Comparison of ENCODE assay signal across 9 cellular contexts in genomic region chr17:35799942-35800341, GRCh38. TPM values are rescaled to one million over a fixed set of nuclear protein-coding genes. Genes with fewer than 3 reads are reported as not detected.
DNase-seq lines count a peak whose midpoint lies in the region; ATAC-seq and TF ChIP-seq lines count a peak whose summit lies in the region.
"Had no signal": no experiment of that assay in that cellular context is flagged by ENCODE, and none has a peak within 500 bp of the region (broad histone marks: within the 10 kb centered on the region; RNA-seq: fewer than 3 reads in every experiment).

No MANE protein-coding gene starts in this region.

- intact Hi-C loops in activated B cell treated with CpG ODN at 0.5 μM for 24 hours (cut with micrococcal nuclease): loop anchor here (10.0 kb wide), 1 partner anchor 185 kb away; no protein-coding TSS in a partner anchor
- intact Hi-C loops in Right ventricle myocardium superior (cut with DNase I): no loop called here
- intact Hi-C loops in Caco-2 (cut with micrococcal nuclease; ENCODE audit: unreplicated experiment): no loop called here

- TF ChIP-seq CTCF in activated B cell treated with CpG ODN at 0.5 μM for 24 hours (IDR thresholded peaks at IDR 0.05) (no peak), Caco-2 (IDR thresholded peaks at IDR 0.05; ENCODE audit: insufficient read depth in 1 of 2, low read depth in 1 of 2, low read length in 1 of 2, severe bottlenecking in 1 of 2, unreplicated experiment in 1 of 2) (no peak), progenitor cell of endocrine pancreas (IDR thresholded peaks at IDR 0.05; ENCODE audit: unreplicated experiment) (no peak)

- H4K20me1 ChIP-seq in GM23248 (ENCODE audit: insufficient read depth): no peaks in the 10 kb centered on the region

- no peaks in the 10 kb centered on the region for H3F3A ChIP-seq in GM23248 (ENCODE audit: insufficient read depth)

- CTCF ChIA-PET in activated B cell treated with CpG ODN at 0.5 μM for 24 hours (lab: Charles Lee): interaction anchor here (1.3 to 2.0 kb wide), 2 partner anchors 9 to 36 kb away, joined by 3 to 12 read pairs; partner anchors contain the start of gene TAF15
- CTCF ChIA-PET in Caco-2 (lab: Charles Lee): no interaction called here

- H3K36me3 ChIP-seq in GM23248 (ENCODE audit: low read depth) (no peaks in the 10 kb centered on the region), Caco-2 (ENCODE audit: control insufficient read depth, insufficient read depth, low read length) (no peaks in the 10 kb centered on the region; the same call in 1 of the 2 replicates)

- H3K27me3 ChIP-seq in GM23248 (replicated peaks; ENCODE audit: insufficient read depth) (peaks cover 29% of the 10 kb centered on the region), Caco-2 (replicated peaks; ENCODE audit: control insufficient read depth, insufficient read depth, low read length) (peaks cover 8% of the 10 kb centered on the region)

- H2AFZ ChIP-seq in GM23248: no peak overlapping the region

- POLR2A ChIA-PET in activated B cell treated with CpG ODN at 0.5 μM for 24 hours (lab: Charles Lee) (no interaction called here), Caco-2 (lab: Charles Lee) (no interaction called here)

- H3K9me3 Mint-ChIP-seq in activated B cell treated with CpG ODN at 0.5 μM for 24 hours (no peaks in the 10 kb centered on the region), Caco-2 (ENCODE audit: unreplicated experiment) (no peaks in the 10 kb centered on the region), progenitor cell of endocrine pancreas (ENCODE audit: low read depth) (no peaks in the 10 kb centered on the region)
- H3K9me3 Mint-ChIP-seq: activated CD4-positive, alpha-beta T cell treated with anti-CD3 and anti-CD28 coated beads, Interleukin-2, amount 10 ng/mL, durations not matched to agents 7 days and 5 days had no signal

- H3K27ac Mint-ChIP-seq in activated B cell treated with CpG ODN at 0.5 μM for 24 hours (peak overlapping the region; percentile 32), Caco-2 (ENCODE audit: unreplicated experiment) (no peak overlapping the region), progenitor cell of endocrine pancreas (no peak overlapping the region)
- H3K27ac Mint-ChIP-seq: activated CD4-positive, alpha-beta T cell treated with anti-CD3 and anti-CD28 coated beads, Interleukin-2, amount 10 ng/mL, durations not matched to agents 7 days and 5 days had no signal

- no peak overlapping the region for H3K9ac ChIP-seq in GM23248

- H3K36me3 Mint-ChIP-seq in activated B cell treated with CpG ODN at 0.5 μM for 24 hours (ENCODE audit: low read depth) (no peaks in the 10 kb centered on the region), Caco-2 (ENCODE audit: insufficient read depth, unreplicated experiment) (no peaks in the 10 kb centered on the region), progenitor cell of endocrine pancreas (ENCODE audit: insufficient read depth) (no peaks in the 10 kb centered on the region)

- H3K9me3 ChIP-seq in GM23248 (ENCODE audit: low read depth) (no peaks in the 10 kb centered on the region), Caco-2 (no peaks in the 10 kb centered on the region)

- no peaks in the 10 kb centered on the region for H3K79me2 ChIP-seq in GM23248 (ENCODE audit: insufficient read depth)

- H3K4me1 Mint-ChIP-seq in activated B cell treated with CpG ODN at 0.5 μM for 24 hours (peaks cover 34% of the 10 kb centered on the region), Caco-2 (ENCODE audit: low read depth, unreplicated experiment) (peaks cover 6% of the 10 kb centered on the region), progenitor cell of endocrine pancreas (ENCODE audit: low read depth) (no peaks in the 10 kb centered on the region)

- DNase-seq in GM23248 (peak; percentile 77), activated B cell treated with CpG ODN at 0.5 μM for 24 hours (no peak), Right ventricle myocardium superior (peak; percentile 87), renal cortical epithelial cell (ENCODE audit: low read depth) (peak; percentile 82), Caco-2 (no peak), 8988T (no peak), progenitor cell of endocrine pancreas (ENCODE audit: low spot score, unreplicated experiment) (no peak)
- DNase-seq: activated CD4-positive, alpha-beta T cell treated with anti-CD3 and anti-CD28 coated beads, Interleukin-2, amount 10 ng/mL, durations not matched to agents 7 days and 5 days had no signal

- no peaks in the 10 kb centered on the region for H3K9me2 ChIP-seq in GM23248 (ENCODE audit: insufficient read depth)

- H3K4me3 Mint-ChIP-seq in activated B cell treated with CpG ODN at 0.5 μM for 24 hours (no peak overlapping the region), Caco-2 (ENCODE audit: unreplicated experiment) (no peak overlapping the region), progenitor cell of endocrine pancreas (ENCODE audit: low read depth) (no peak overlapping the region)
- H3K4me3 Mint-ChIP-seq: activated CD4-positive, alpha-beta T cell treated with anti-CD3 and anti-CD28 coated beads, Interleukin-2, amount 10 ng/mL, durations not matched to agents 7 days and 5 days had no signal

- no TSS peak for BruUV-seq in Caco-2 (replicated peaks; lab: Mats Ljungman, UMichigan)

- ATAC-seq in activated B cell treated with CpG ODN at 0.5 μM for 24 hours (ENCODE audit: low read depth) (no peak), Right ventricle myocardium superior (ENCODE audit: poor library complexity) (peak; percentile 79), GM19328 (IDR thresholded peaks at IDR 0.05; ENCODE audit: unreplicated experiment) (no peak)

- H3K27ac ChIP-seq in GM23248: no peak overlapping the region

- in situ Hi-C loops in GM23248 (cut with MboI): no loop called here

- H3K27me3 Mint-ChIP-seq in activated B cell treated with CpG ODN at 0.5 μM for 24 hours (peaks cover 10% of the 10 kb centered on the region), Caco-2 (ENCODE audit: insufficient read depth, unreplicated experiment) (peaks cover 25% of the 10 kb centered on the region), progenitor cell of endocrine pancreas (peaks cover 60% of the 10 kb centered on the region)

- no peak overlapping the region for H3K4me2 ChIP-seq in GM23248 (ENCODE audit: unreplicated experiment)

- H3K4me1 ChIP-seq in GM23248 (ENCODE audit: insufficient read depth) (peaks cover 4% of the 10 kb centered on the region; the same call in 1 of the 2 replicates), Caco-2 (no peaks in the 10 kb centered on the region)

- no peak overlapping the region for H3K4me3 ChIP-seq in GM23248
- H3K4me3 ChIP-seq in Caco-2 (ENCODE audit: low read depth, low read length): no peak overlapping the region

RNA-seq across cellular contexts. Expression of gene MMP28, which starts 4.5 kb away (rescaled TPM):
- total RNA-seq in GM23248 (2014; rRNA removed; shearing (Covaris generic)): not detected in 2 replicates
- 0.25 TPM in 1 of 2 replicates, not detected in the other for polyA plus RNA-seq in GM23248 (2016; fragmentation: Nextera tagmentation; extraction: Ambion mirVana)
- 0.59 TPM in 1 of 2 replicates, not detected in the other for total RNA-seq in activated B cell treated with CpG ODN at 0.5 μM for 24 hours
- total RNA-seq in Right ventricle myocardium superior: 1.2 TPM
- total RNA-seq in renal cortical epithelial cell: 0.52 and 1.8 TPM in 2 replicates
- total RNA-seq in Caco-2 (2022): not detected in 2 replicates
- total RNA-seq in progenitor cell of endocrine pancreas: 0.53 TPM in 1 of 2 replicates, not detected in the other
- total RNA-seq: activated CD4-positive, alpha-beta T cell treated with anti-CD3 and anti-CD28 coated beads, Interleukin-2, amount 10 ng/mL, durations not matched to agents 7 days and 5 days had no signal

RNA-seq across cellular contexts. Expression of gene TAF15, which starts 9.3 kb away (rescaled TPM):
- 27.5 and 39.3 TPM in 2 replicates for total RNA-seq in GM23248 (2014; rRNA removed; shearing (Covaris generic))
- polyA plus RNA-seq in GM23248 (2016; fragmentation: Nextera tagmentation; extraction: Ambion mirVana): 7.0 and 9.2 TPM in 2 replicates
- total RNA-seq in activated B cell treated with CpG ODN at 0.5 μM for 24 hours (224 and 243 TPM in 2 replicates), Right ventricle myocardium superior (94.8 TPM), renal cortical epithelial cell (36.8 and 142 TPM in 2 replicates), Caco-2 (2022) (335 and 350 TPM in 2 replicates), progenitor cell of endocrine pancreas (282 and 287 TPM in 2 replicates)

RNA-seq across cellular contexts. Expression of gene C17orf50, which starts 39.3 kb away (rescaled TPM):
- not detected in 2 replicates for total RNA-seq in GM23248 (2014; rRNA removed; shearing (Covaris generic))
- polyA plus RNA-seq in GM23248 (2016; fragmentation: Nextera tagmentation; extraction: Ambion mirVana): not detected in 2 replicates
- total RNA-seq in activated B cell treated with CpG ODN at 0.5 μM for 24 hours (not detected in 2 replicates), Right ventricle myocardium superior (not detected), renal cortical epithelial cell (not detected in 2 replicates), Caco-2 (2022) (not detected in 2 replicates), progenitor cell of endocrine pancreas (not detected in 2 replicates)
- total RNA-seq: activated CD4-positive, alpha-beta T cell treated with anti-CD3 and anti-CD28 coated beads, Interleukin-2, amount 10 ng/mL, durations not matched to agents 7 days and 5 days had no signal

RNA-seq across cellular contexts. Expression of gene GAS2L2, which starts 46.9 kb away (rescaled TPM):
- total RNA-seq in GM23248 (2014; rRNA removed; shearing (Covaris generic)): not detected in 2 replicates
- 0.06 TPM in 1 of 2 replicates, not detected in the other for polyA plus RNA-seq in GM23248 (2016; fragmentation: Nextera tagmentation; extraction: Ambion mirVana)
- total RNA-seq in activated B cell treated with CpG ODN at 0.5 μM for 24 hours (not detected in 2 replicates), Right ventricle myocardium superior (0.11 TPM), renal cortical epithelial cell (0.05 TPM in 1 of 2 replicates, not detected in the other), Caco-2 (2022) (not detected in 2 replicates), progenitor cell of endocrine pancreas (0.10 and 0.11 TPM in 2 replicates)
- total RNA-seq: activated CD4-positive, alpha-beta T cell treated with anti-CD3 and anti-CD28 coated beads, Interleukin-2, amount 10 ng/mL, durations not matched to agents 7 days and 5 days had no signal

Comparison
In these comparisons a context has a peak if more than half of its experiments do, and no peak if none do; other contexts are left out.
1. DNase-seq: peak in GM23248 (single experiment), Right ventricle myocardium superior (single experiment) and renal cortical epithelial cell (single experiment); none in activated B cell treated with CpG ODN at 0.5 μM for 24 hours (single experiment), Caco-2 (0 of 2), 8988T (single experiment) and progenitor cell of endocrine pancreas (single experiment).